Comparison of ENCODE assay signal across 9 cellular contexts in genomic region chr20:9338101-9338500, GRCh38.
"Had no signal": no experiment of that assay in that cellular context is flagged by ENCODE, and none has a peak within 500 bp of the region (broad histone marks: within the 10 kb centered on the region; RNA-seq: fewer than 3 reads in every experiment).

No MANE protein-coding gene starts in this region.

- H2AFZ ChIP-seq: GM23338 had no signal

- DNase-seq: H9, HCEC 1CT, HFFc6, KBM-7 had no signal

- ATAC-seq: GM23338, HepG2 had no signal

- FAIRE-seq: H1, H54, HepG2 had no signal

- H3K4me3 ChIP-seq: GM23338 had no signal

- H3K9ac ChIP-seq: KMS-11 had no signal

- H3K4me2 ChIP-seq: GM23338, KMS-11 had no signal
